Comparison of ENCODE assay signal across 29 cellular contexts in genomic region chr14:33715223-33715528, GRCh38.
"Had no signal": no experiment of that assay in that cellular context is flagged by ENCODE, and none has a peak within 500 bp of the region (broad histone marks: within the 10 kb centered on the region; RNA-seq: fewer than 3 reads in every experiment).

No MANE protein-coding gene starts in this region.

- H3K27ac Mint-ChIP-seq: activated CD4-positive, alpha-beta memory T cell treated with anti-CD3 and anti-CD28 coated beads, Interleukin-2, amount 10 ng/mL, durations not matched to agents 7 days and 5 days; activated CD4-positive, alpha-beta T cell treated with anti-CD3 and anti-CD28 coated beads, Interleukin-2, amount 10 ng/mL, durations not matched to agents 7 days and 5 days; activated naive CD4-positive, alpha-beta T cell treated with anti-CD3 and anti-CD28 coated beads, Interleukin-2, amount 10 ng/mL, durations not matched to agents 7 days and 5 days; activated naive CD4-positive, alpha-beta T cell treated with anti-CD3 and anti-CD28 coated beads, Interleukin-2, amount 50 U/mL, for 72 hours; activated naive CD8-positive, alpha-beta T cell treated with anti-CD3 and anti-CD28 coated beads, Interleukin-2, amount 10 ng/mL, durations not matched to agents 7 days and 5 days; activated T-cell treated with anti-CD3 and anti-CD28 coated beads, Interleukin-2, amount 50 U/mL, for 24 hours; activated T-cell treated with anti-CD3 and anti-CD28 coated beads, Interleukin-2, amount 50 U/mL, for 72 hours; effector memory CD8-positive, alpha-beta T cell; WTC11 had no signal

- H3K4me1 ChIP-seq: body of pancreas, gastrocnemius medialis, heart right ventricle had no signal

- H3K9me3 Mint-ChIP-seq: activated CD4-positive, alpha-beta memory T cell treated with anti-CD3 and anti-CD28 coated beads, Interleukin-2, amount 10 ng/mL, durations not matched to agents 7 days and 5 days; activated CD4-positive, alpha-beta T cell treated with anti-CD3 and anti-CD28 coated beads, Interleukin-2, amount 10 ng/mL, durations not matched to agents 7 days and 5 days; activated naive CD4-positive, alpha-beta T cell treated with anti-CD3 and anti-CD28 coated beads, Interleukin-2, amount 10 ng/mL, durations not matched to agents 7 days and 5 days; activated naive CD8-positive, alpha-beta T cell treated with anti-CD3 and anti-CD28 coated beads, Interleukin-2, amount 10 ng/mL, durations not matched to agents 7 days and 5 days had no signal

- H3K4me1 Mint-ChIP-seq: activated CD4-positive, alpha-beta memory T cell treated with anti-CD3 and anti-CD28 coated beads, Interleukin-2, amount 10 ng/mL, durations not matched to agents 7 days and 5 days; activated CD4-positive, alpha-beta T cell treated with anti-CD3 and anti-CD28 coated beads, Interleukin-2, amount 10 ng/mL, durations not matched to agents 7 days and 5 days; activated naive CD4-positive, alpha-beta T cell treated with anti-CD3 and anti-CD28 coated beads, Interleukin-2, amount 10 ng/mL, durations not matched to agents 7 days and 5 days; activated naive CD8-positive, alpha-beta T cell treated with anti-CD3 and anti-CD28 coated beads, Interleukin-2, amount 10 ng/mL, durations not matched to agents 7 days and 5 days had no signal

- ATAC-seq: activated naive CD4-positive, alpha-beta T cell treated with anti-CD3 and anti-CD28 coated beads, Interleukin-2, amount 50 U/mL, for 72 hours; activated T-cell treated with anti-CD3 and anti-CD28 coated beads, Interleukin-2, amount 50 U/mL, for 72 hours; body of pancreas; effector memory CD8-positive, alpha-beta T cell; foreskin keratinocyte; gastrocnemius medialis; heart right ventricle; WTC11 had no signal

- H3K36me3 ChIP-seq: esophagus muscularis mucosa, gastrocnemius medialis, heart right ventricle had no signal

- H3K4me3 Mint-ChIP-seq: activated CD4-positive, alpha-beta memory T cell treated with anti-CD3 and anti-CD28 coated beads, Interleukin-2, amount 10 ng/mL, durations not matched to agents 7 days and 5 days; activated CD4-positive, alpha-beta T cell treated with anti-CD3 and anti-CD28 coated beads, Interleukin-2, amount 10 ng/mL, durations not matched to agents 7 days and 5 days; activated naive CD4-positive, alpha-beta T cell treated with anti-CD3 and anti-CD28 coated beads, Interleukin-2, amount 10 ng/mL, durations not matched to agents 7 days and 5 days; activated naive CD8-positive, alpha-beta T cell treated with anti-CD3 and anti-CD28 coated beads, Interleukin-2, amount 10 ng/mL, durations not matched to agents 7 days and 5 days; activated T-cell treated with anti-CD3 and anti-CD28 coated beads, Interleukin-2, amount 50 U/mL, for 24 hours; activated T-cell treated with anti-CD3 and anti-CD28 coated beads, Interleukin-2, amount 50 U/mL, for 72 hours; effector memory CD8-positive, alpha-beta T cell; WTC11 had no signal

- H3K4me2 ChIP-seq: hepatocyte had no signal

- H3K27me3 Mint-ChIP-seq: activated CD4-positive, alpha-beta memory T cell treated with anti-CD3 and anti-CD28 coated beads, Interleukin-2, amount 10 ng/mL, durations not matched to agents 7 days and 5 days; activated CD4-positive, alpha-beta T cell treated with anti-CD3 and anti-CD28 coated beads, Interleukin-2, amount 10 ng/mL, durations not matched to agents 7 days and 5 days; activated naive CD4-positive, alpha-beta T cell treated with anti-CD3 and anti-CD28 coated beads, Interleukin-2, amount 10 ng/mL, durations not matched to agents 7 days and 5 days; activated naive CD8-positive, alpha-beta T cell treated with anti-CD3 and anti-CD28 coated beads, Interleukin-2, amount 10 ng/mL, durations not matched to agents 7 days and 5 days; activated T-cell treated with anti-CD3 and anti-CD28 coated beads, Interleukin-2, amount 50 U/mL, for 24 hours; effector memory CD8-positive, alpha-beta T cell had no signal

- H2AFZ ChIP-seq: hepatocyte had no signal

- H3K36me3 Mint-ChIP-seq: activated naive CD4-positive, alpha-beta T cell treated with anti-CD3 and anti-CD28 coated beads, Interleukin-2, amount 10 ng/mL, durations not matched to agents 7 days and 5 days; activated naive CD4-positive, alpha-beta T cell treated with anti-CD3 and anti-CD28 coated beads, Interleukin-2, amount 50 U/mL, for 72 hours; activated naive CD8-positive, alpha-beta T cell treated with anti-CD3 and anti-CD28 coated beads, Interleukin-2, amount 10 ng/mL, durations not matched to agents 7 days and 5 days; WTC11 had no signal

- DNase-seq: activated CD4-positive, alpha-beta memory T cell treated with anti-CD3 and anti-CD28 coated beads, Interleukin-2, amount 10 ng/mL, durations not matched to agents 7 days and 5 days; activated CD4-positive, alpha-beta T cell treated with anti-CD3 and anti-CD28 coated beads for 1 hour; activated CD4-positive, alpha-beta T cell treated with anti-CD3 and anti-CD28 coated beads for 4 hours; activated CD4-positive, alpha-beta T cell treated with anti-CD3 and anti-CD28 coated beads, Interleukin-2, amount 10 ng/mL, durations not matched to agents 7 days and 5 days; activated CD4-positive, alpha-beta T cell treated with anti-CD3 and anti-CD28 coated beads, Interleukin-2, amount 50 U/mL, for 4 hours; activated CD8-positive, alpha-beta memory T cell treated with anti-CD3 and anti-CD28 coated beads, Interleukin-2, amount 50 U/mL, for 48 hours; activated gamma-delta T cell; activated naive CD4-positive, alpha-beta T cell; activated naive CD4-positive, alpha-beta T cell treated with anti-CD3 and anti-CD28 coated beads, Interleukin-2, amount 10 ng/mL, durations not matched to agents 7 days and 5 days; activated naive CD8-positive, alpha-beta T cell treated with anti-CD3 and anti-CD28 coated beads, Interleukin-2, amount 10 ng/mL, durations not matched to agents 7 days and 5 days; activated T-cell treated with anti-CD3 and anti-CD28 coated beads for 4 hours; activated T-cell treated with anti-CD3 and anti-CD28 coated beads, Interleukin-2, amount 50 U/mL, for 24 hours; activated T-cell treated with anti-CD3 and anti-CD28 coated beads, Interleukin-2, amount 50 U/mL, for 72 hours; anterior cingulate cortex; body of pancreas; caudate nucleus; cortex of kidney; effector CD4-positive, alpha-beta T cell; effector memory CD8-positive, alpha-beta T cell; erythroblast; foreskin keratinocyte; gastrocnemius medialis; glutamatergic neuron; heart right ventricle; T-helper 2 cell had no signal

- H3K9me3 ChIP-seq: body of pancreas, esophagus muscularis mucosa, gastrocnemius medialis, heart right ventricle had no signal

- H3K27ac ChIP-seq: body of pancreas, esophagus muscularis mucosa, foreskin keratinocyte, gastrocnemius medialis, heart right ventricle, hepatocyte had no signal

- H3K4me3 ChIP-seq: body of pancreas, esophagus muscularis mucosa, gastrocnemius medialis, heart right ventricle, hepatocyte had no signal

- H3K79me2 ChIP-seq: hepatocyte had no signal

- H3K27me3 ChIP-seq: body of pancreas, esophagus muscularis mucosa, foreskin keratinocyte, gastrocnemius medialis, heart right ventricle, hepatocyte had no signal
